Comparison of ENCODE assay signal across 8 cellular contexts in the genomic region with DNA sequence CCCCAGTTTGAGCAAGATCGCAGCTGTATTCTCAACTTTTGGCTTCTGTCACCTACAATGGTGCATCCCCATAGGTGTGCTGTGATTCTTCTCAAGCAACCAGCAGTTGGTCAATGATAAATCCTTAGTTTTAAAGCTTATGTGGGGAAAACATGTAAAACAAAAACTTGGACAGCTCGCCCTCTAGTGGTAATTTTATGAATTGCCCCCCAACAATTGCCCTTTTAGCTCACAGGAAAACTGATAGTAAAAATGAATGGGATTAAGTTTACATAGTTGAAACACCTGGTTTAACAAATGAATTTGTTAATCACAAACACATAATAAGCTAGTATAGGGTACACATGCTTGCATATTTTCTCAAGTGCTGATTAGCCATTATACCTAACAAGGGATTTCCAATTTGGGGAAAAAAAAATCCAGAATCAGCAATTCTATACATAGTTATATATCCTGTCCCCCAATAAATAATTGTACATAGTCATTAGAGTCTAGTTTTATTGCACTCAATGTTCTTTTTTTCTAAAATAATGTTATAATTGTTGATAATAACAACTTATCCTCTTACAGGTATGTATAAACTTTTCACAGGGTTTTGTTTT. TPM values are rescaled to one million over a fixed set of nuclear protein-coding genes. Genes with fewer than 3 reads are reported as not detected.
DNase-seq lines count a peak whose midpoint lies in the region; TF ChIP-seq lines count a peak whose summit lies in the region.

No MANE protein-coding gene starts in this region.

- H3K4me3 ChIP-seq in choroid plexus epithelial cell (ENCODE audit: low read depth, low read length): no peak overlapping the region

- peak; percentile 64 for TF ChIP-seq CTCF in choroid plexus epithelial cell (conservative IDR thresholded peaks at IDR 0.05; ENCODE audit: low read depth, low read length)

- DNase-seq in stimulated activated CD4-positive, alpha-beta T cell treated with anti-CD3 and anti-CD28 coated beads, Interleukin-15, amount 100 ng/mL, for 24 hours: peak; percentile 5
- no peak for DNase-seq in stimulated activated CD4-positive, alpha-beta T cell treated with anti-CD3 and anti-CD28 coated beads, Interleukin-4, amount 100 ng/mL, for 24 hours
- DNase-seq in M059J (ENCODE audit: low read depth): peak; percentile 8
- peak; percentile 46 for DNase-seq in choroid plexus epithelial cell (ENCODE audit: low read depth)
- DNase-seq in myocyte (ENCODE audit: low read depth): peak; percentile 37
- no peak for DNase-seq in GF-D8 (lab: John Stamatoyannopoulos, UW)
- no peak for DNase-seq in NCI-H187 treated with DMSO at 0.1 percent for 48 hours (lab: John Stamatoyannopoulos, UW)
- no peak for DNase-seq in HuH-7 (ENCODE audit: low spot score)

RNA-seq across cellular contexts. Expression of a gene that starts 30.1 kb away (rescaled TPM):
- total RNA-seq in M059J (2014; rRNA removed; shearing (Covaris generic)): not detected in 2 replicates
- not detected in 2 replicates for total RNA-seq in myocyte
- not detected for polyA plus RNA-seq in myocyte (2012)

Comparison
In these comparisons a context has a peak if more than half of its experiments do, and no peak if none do; other contexts are left out.
1. DNase-seq: peak in stimulated activated CD4-positive, alpha-beta T cell treated with anti-CD3 and anti-CD28 coated beads, Interleukin-15, amount 100 ng/mL, for 24 hours (single experiment), M059J (single experiment), choroid plexus epithelial cell (single experiment) and myocyte (single experiment); none in stimulated activated CD4-positive, alpha-beta T cell treated with anti-CD3 and anti-CD28 coated beads, Interleukin-4, amount 100 ng/mL, for 24 hours (single experiment), GF-D8 (single experiment), NCI-H187 treated with DMSO at 0.1 percent for 48 hours (single experiment) and HuH-7 (single experiment).